In the genomic region with DNA sequence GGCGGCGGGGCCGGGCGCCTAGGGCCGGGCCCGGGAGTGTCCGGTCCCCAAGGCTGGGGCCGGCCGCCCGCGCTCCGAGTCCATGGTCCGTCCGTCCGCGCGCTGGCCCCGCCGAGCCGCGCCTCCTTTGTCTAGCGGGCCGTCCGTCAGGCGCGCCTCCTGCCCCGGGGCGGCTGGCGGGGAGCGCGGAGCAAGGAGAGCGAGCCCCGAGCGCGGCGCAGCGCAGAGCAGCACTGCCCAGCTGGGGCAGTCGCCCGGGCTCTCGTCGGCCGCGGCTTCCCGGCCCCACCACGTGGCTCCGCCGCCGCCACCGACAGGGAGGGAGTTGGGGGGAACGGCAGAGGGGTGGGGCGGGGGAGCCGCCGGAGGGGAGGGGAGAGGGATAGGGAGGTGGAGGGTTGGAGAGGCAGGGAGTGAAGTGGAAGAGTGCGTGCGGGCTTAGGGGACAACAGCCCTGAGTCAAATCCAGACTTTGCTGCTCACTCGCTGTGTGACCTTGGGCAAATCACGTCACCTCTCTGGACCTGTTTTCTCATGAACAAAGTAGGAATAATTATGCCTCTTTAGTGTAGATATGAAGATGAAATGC, we compare ENCODE assay signal across 8 cellular contexts. TPM values are rescaled to one million over a fixed set of nuclear protein-coding genes. Genes with fewer than 3 reads are reported as not detected.
DNase-seq lines count a peak whose midpoint lies in the region; TF ChIP-seq lines count a peak whose summit lies in the region.

TSS of gene NKAIN1 (minus strand) at position 235 of the 589 bp plus-strand sequence. CDS start 340 bp downstream, outside the sequence.

- H3K4me1 ChIP-seq in Peyer's patch = peaks cover 0 to 13% (median 6%) of the 10 kb centered on the region in 4 donors

- H3K9me3 Mint-ChIP-seq in nephron progenitor cell = no peaks in the 10 kb centered on the region

- peak within 1 kb of the TSS; percentile 89 for H3K4me3 Mint-ChIP-seq in nephron progenitor cell

- H3K36me3 Mint-ChIP-seq in nephron progenitor cell (ENCODE audit: low read depth) = no peaks in the 10 kb centered on the region

- TF ChIP-seq CTCF in Peyer's patch (IDR thresholded peaks at IDR 0.05) (no peak), epithelial cell of esophagus (IDR thresholded peaks at IDR 0.05; ENCODE audit: insufficient read depth, low read depth, low read length, missing control alignments) (no peak), nephron progenitor cell (IDR thresholded peaks at IDR 0.05) (no peak)

- H3K27ac Mint-ChIP-seq in nephron progenitor cell = no peak within 1 kb of the TSS

- peaks cover 46% of the 10 kb centered on the region for H3K4me1 Mint-ChIP-seq in nephron progenitor cell

- peaks cover 0 to 29% of the 10 kb centered on the region in 2 donors for H3K27me3 ChIP-seq in Peyer's patch

- H3K27me3 Mint-ChIP-seq in nephron progenitor cell (ENCODE audit: low read depth, poor library complexity) = peaks cover 64% of the 10 kb centered on the region

- no peaks in the 10 kb centered on the region for H3K36me3 ChIP-seq in Peyer's patch

- peak; percentile 59 for DNase-seq in NCI-H748 (lab: John Stamatoyannopoulos, UW; ENCODE audit: unreplicated experiment)
- DNase-seq in NCI-H748 treated with DMSO at 0.1 percent for 48 hours (lab: John Stamatoyannopoulos, UW) = no peak
- DNase-seq in Peyer's patch = peak in 1 of 3 donors; percentile 53
- peak; percentile 38 for DNase-seq in epithelial cell of esophagus (ENCODE audit: low read depth)
- peak; percentile 74 for DNase-seq in nephron progenitor cell
- no peak for DNase-seq in UCSD-AML1 (lab: John Stamatoyannopoulos, UW; ENCODE audit: unreplicated experiment)
- DNase-seq in NCI-H226 = no peak
- DNase-seq in GOT3 (lab: John Stamatoyannopoulos, UW) = no peak

- H3K27ac ChIP-seq in Peyer's patch = no peak within 1 kb of the TSS

- no peak for TF ChIP-seq POLR2A in Peyer's patch (IDR thresholded peaks at IDR 0.05)

- H3K9me3 ChIP-seq in Peyer's patch = no peaks in the 10 kb centered on the region

- H3K4me3 ChIP-seq in Peyer's patch (peak within 1 kb of the TSS in 3 of 4 donors; percentile 24 to 44 (median 42)), epithelial cell of esophagus (ENCODE audit: low read length) (peak within 1 kb of the TSS; percentile 8)

RNA-seq across cellular contexts. Expression of gene NKAIN1, which starts in this region (rescaled TPM):
- total RNA-seq in Peyer's patch = not detected

Comparison
In these comparisons a context has a peak if more than half of its experiments do, and no peak if none do; other contexts are left out.
1. DNase-seq: peak in NCI-H748 (single experiment), epithelial cell of esophagus (single experiment) and nephron progenitor cell (single experiment); none in NCI-H748 treated with DMSO at 0.1 percent for 48 hours (single experiment), UCSD-AML1 (single experiment), NCI-H226 (single experiment) and GOT3 (single experiment).